In the genomic region with DNA sequence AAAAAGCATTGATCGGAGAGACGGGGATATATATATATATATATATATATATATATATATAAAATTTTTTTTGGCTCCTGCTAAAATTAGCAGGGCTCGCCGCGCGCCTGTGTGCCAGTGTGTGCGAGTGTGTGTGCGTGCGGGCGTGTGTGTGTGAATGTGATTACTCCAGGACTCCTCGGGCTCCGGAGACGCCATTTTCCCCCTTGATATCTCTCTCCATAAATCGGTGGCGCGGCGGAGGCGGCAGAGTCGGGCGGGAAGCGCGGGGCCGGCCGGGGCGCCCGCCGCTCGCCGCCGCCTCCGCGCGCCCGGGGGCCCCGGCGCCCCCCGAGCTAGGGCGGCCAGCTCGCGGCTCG, we compare ENCODE assay signal across 8 cellular contexts. TPM values are rescaled to one million over a fixed set of nuclear protein-coding genes. Genes with fewer than 3 reads are reported as not detected.
DNase-seq lines count a peak whose midpoint lies in the region; ATAC-seq and TF ChIP-seq lines count a peak whose summit lies in the region.

No MANE protein-coding gene starts in this region.

- intact Hi-C loops in aorta (cut with DNase I) = loop anchor here (5.0 to 10.0 kb wide), 12 partner anchors 62 to 565 kb away; no protein-coding TSS in a partner anchor

- TF ChIP-seq EP300 in gastroesophageal sphincter (IDR thresholded peaks at IDR 0.05) = no peak

- H3K4me1 ChIP-seq in BE2C (no peaks in the 10 kb centered on the region), gastroesophageal sphincter (peaks cover 0 to 47% (median 16%) of the 10 kb centered on the region in 3 donors), neuron (ENCODE audit: insufficient read depth, low read length) (peaks cover 27% of the 10 kb centered on the region), aorta (ENCODE audit: control insufficient read depth in 1 of 2, insufficient read depth in 2 of 2, low read length in 2 of 2) (peaks cover 0 to 3% of the 10 kb centered on the region in 2 donors)

- no peak for TF ChIP-seq POLR2A in gastroesophageal sphincter (IDR thresholded peaks at IDR 0.05)

- no peaks in the 10 kb centered on the region for H3K36me3 ChIP-seq in BE2C
- H3K36me3 ChIP-seq in gastroesophageal sphincter = no peaks in the 10 kb centered on the region
- H3K36me3 ChIP-seq in neuron (ENCODE audit: insufficient read depth, low read length) = no peaks in the 10 kb centered on the region
- H3K36me3 ChIP-seq in aorta (ENCODE audit: control insufficient read depth in 1 of 2, insufficient read depth in 2 of 2, low read length in 1 of 2) = no peaks in the 10 kb centered on the region

- H3K27me3 ChIP-seq in BE2C (no peaks in the 10 kb centered on the region), gastroesophageal sphincter (no peaks in the 10 kb centered on the region), neuron (ENCODE audit: insufficient read depth, low read length) (no peaks in the 10 kb centered on the region), aorta (ENCODE audit: control insufficient read depth in 1 of 2, insufficient read depth in 2 of 2, low read length in 1 of 2) (no peaks in the 10 kb centered on the region)

- DNase-seq in BE2C (peak; percentile 61), GM19240 (ENCODE audit: insufficient read length, low spot score) (peak; percentile 25), NCI-H2171 (lab: John Stamatoyannopoulos, UW) (peak; percentile 69), aorta (peak; percentile 63 to 87)
- DNase-seq in activated CD8-positive, alpha-beta memory T cell treated with anti-CD3 and anti-CD28 coated beads, Interleukin-2, amount 50 U/mL, for 48 hours = peak; percentile 79

- 5% methylated on average over 4 of the region's 41 CpGs; no CpG with 5 or more reads in 1 of the 2 donors for WGBS in gastroesophageal sphincter (ENCODE audit: low coverage in 1 of 2), 2 donors
- WGBS in aorta, 2 donors = 0% methylated on average over 11 to 41 of the region's 41 CpGs

- H3K4me3 ChIP-seq in BE2C (ENCODE audit: low read depth, low read length) (peak overlapping the region; percentile 74), gastroesophageal sphincter (peak overlapping the region; percentile 93 to 99), neuron (ENCODE audit: low read length) (peak overlapping the region; percentile 98), aorta (ENCODE audit: low read length in 2 of 2) (peak overlapping the region; percentile 81 to 97)

- H2AFZ ChIP-seq in neuron (ENCODE audit: low read depth, low read length) = no peak overlapping the region

- H3K9me3 ChIP-seq in BE2C (no peaks in the 10 kb centered on the region), gastroesophageal sphincter (no peaks in the 10 kb centered on the region), neuron (ENCODE audit: low read length) (no peaks in the 10 kb centered on the region), aorta (ENCODE audit: control insufficient read depth, low read length) (no peaks in the 10 kb centered on the region)

- H3K27ac ChIP-seq in gastroesophageal sphincter (peak overlapping the region; percentile 98 to 99 (median 99)), aorta (ENCODE audit: low read depth in 1 of 2, low read length in 2 of 2) (peak overlapping the region; percentile 31 to 92)

- ATAC-seq in gastroesophageal sphincter (no peak), aorta (ENCODE audit: low FRiP score) (no peak), HG03135 (IDR thresholded peaks at IDR 0.05; ENCODE audit: unreplicated experiment) (no peak)

- TF ChIP-seq CTCF in BE2C (IDR thresholded peaks at IDR 0.05; ENCODE audit: low read depth, low read length) (no peak), gastroesophageal sphincter (IDR thresholded peaks at IDR 0.05) (no peak)

RNA-seq across cellular contexts. Expression of a gene that starts 0.8 kb away (rescaled TPM):
- polyA plus RNA-seq in BE2C (2012; ENCODE audit: insufficient read depth, insufficient read length, low read depth) = 6.5 TPM
- total RNA-seq in gastroesophageal sphincter (10 to 100 TPM; 42.5 to 87.6 (median 67.8) TPM), aorta (10 to 100 TPM; 42.4 to 85.0 TPM)
- 1 to 10 TPM; 1.3 to 5.8 TPM for polyA plus RNA-seq in aorta

Comparison
In these comparisons a context has a peak if more than half of its experiments do, and no peak if none do; other contexts are left out.
1. DNase-seq: peak in every context shown above with its lines; median percentile 79 in activated CD8-positive, alpha-beta memory T cell treated with anti-CD3 and anti-CD28 coated beads, Interleukin-2, amount 50 U/mL, for 48 hours; 75 in aorta; 69 in NCI-H2171; 61 in BE2C; 25 in GM19240.